In genomic region chr4:17810260-17811077, GRCh38 we compare ENCODE assay signal across 8 cellular contexts. TPM values are rescaled to one million over a fixed set of nuclear protein-coding genes. Genes with fewer than 3 reads are reported as not detected.
DNase-seq lines count a peak whose midpoint lies in the region; ATAC-seq, FAIRE-seq and TF ChIP-seq lines count a peak whose summit lies in the region.

DCAF16 (minus strand) TSS chr4:17810757; CDS start chr4:17804141, 6,616 bp downstream.
A gene with protein sequence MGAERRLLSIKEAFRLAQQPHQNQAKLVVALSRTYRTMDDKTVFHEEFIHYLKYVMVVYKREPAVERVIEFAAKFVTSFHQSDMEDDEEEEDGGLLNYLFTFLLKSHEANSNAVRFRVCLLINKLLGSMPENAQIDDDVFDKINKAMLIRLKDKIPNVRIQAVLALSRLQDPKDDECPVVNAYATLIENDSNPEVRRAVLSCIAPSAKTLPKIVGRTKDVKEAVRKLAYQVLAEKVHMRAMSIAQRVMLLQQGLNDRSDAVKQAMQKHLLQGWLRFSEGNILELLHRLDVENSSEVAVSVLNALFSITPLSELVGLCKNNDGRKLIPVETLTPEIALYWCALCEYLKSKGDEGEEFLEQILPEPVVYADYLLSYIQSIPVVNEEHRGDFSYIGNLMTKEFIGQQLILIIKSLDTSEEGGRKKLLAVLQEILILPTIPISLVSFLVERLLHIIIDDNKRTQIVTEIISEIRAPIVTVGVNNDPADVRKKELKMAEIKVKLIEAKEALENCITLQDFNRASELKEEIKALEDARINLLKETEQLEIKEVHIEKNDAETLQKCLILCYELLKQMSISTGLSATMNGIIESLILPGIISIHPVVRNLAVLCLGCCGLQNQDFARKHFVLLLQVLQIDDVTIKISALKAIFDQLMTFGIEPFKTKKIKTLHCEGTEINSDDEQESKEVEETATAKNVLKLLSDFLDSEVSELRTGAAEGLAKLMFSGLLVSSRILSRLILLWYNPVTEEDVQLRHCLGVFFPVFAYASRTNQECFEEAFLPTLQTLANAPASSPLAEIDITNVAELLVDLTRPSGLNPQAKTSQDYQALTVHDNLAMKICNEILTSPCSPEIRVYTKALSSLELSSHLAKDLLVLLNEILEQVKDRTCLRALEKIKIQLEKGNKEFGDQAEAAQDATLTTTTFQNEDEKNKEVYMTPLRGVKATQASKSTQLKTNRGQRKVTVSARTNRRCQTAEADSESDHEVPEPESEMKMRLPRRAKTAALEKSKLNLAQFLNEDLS (plus strand): TSS chr4:17810979. CDS start chr4:17811078, 99 bp downstream.

- peaks cover 44% of the 10 kb centered on the region for H3K4me1 Mint-ChIP-seq in activated CD4-positive, alpha-beta memory T cell treated with anti-CD3 and anti-CD28 coated beads for 36 hours (ENCODE audit: low read depth)

- H3K9ac ChIP-seq in HepG2 (ENCODE audit: insufficient read depth, low read depth, low read length): peak within 1 kb of the TSS; percentile 97

- no peaks in the 10 kb centered on the region; a peak in 1 of 5 replicates for H3K27me3 ChIP-seq in HepG2 (ENCODE audit: control insufficient read depth in 1 of 2, insufficient read depth in 2 of 2, low read length in 2 of 2)

- no peaks in the 10 kb centered on the region for H3K27me3 Mint-ChIP-seq in activated CD4-positive, alpha-beta memory T cell treated with anti-CD3 and anti-CD28 coated beads for 36 hours

- peak within 1 kb of the TSS; percentile 92 for H3K4me2 ChIP-seq in HepG2 (ENCODE audit: low read depth, low read length)

- H3K79me2 ChIP-seq in HepG2 (ENCODE audit: insufficient read depth, low read length): peaks cover 94% of the 10 kb centered on the region

- H3K27ac ChIP-seq in HepG2 (ENCODE audit: extremely low read length, insufficient read depth, low read length): peak within 1 kb of the TSS; percentile 97

- peaks cover 46% of the 10 kb centered on the region for H3K36me3 Mint-ChIP-seq in activated CD4-positive, alpha-beta memory T cell treated with anti-CD3 and anti-CD28 coated beads for 36 hours

- in situ Hi-C loops in HepG2 (cut with HindIII; ENCODE audit: extremely low pct_ligation_motif_present, low pct_unique_long_range_greater_than_20kb): loop anchor here (10.0 kb wide), 2 partner anchors 214 to 554 kb away; partner anchors contain the start of gene LCORL

- FAIRE-seq in HepG2 (lab: Jason Lieb, UNC): peak; percentile 82

- TSS peak; percentile 74 for BruUV-seq in HepG2 (replicated peaks; lab: Mats Ljungman, UMichigan)

- H3K4me3 Mint-ChIP-seq in activated CD4-positive, alpha-beta memory T cell treated with anti-CD3 and anti-CD28 coated beads for 36 hours: peak within 1 kb of the TSS; percentile 94

- TF ChIP-seq EP300 in HepG2 (IDR thresholded peaks at IDR 0.05; ENCODE audit: low read depth in 2 of 2, low read length in 2 of 2) (0 out of 4 replicates have a peak, but pooled peaks of 1 of the 2 experiments have one; percentile 7), HepG2 (CRISPR knock-in tag; IDR thresholded peaks at IDR 0.05; ENCODE audit: borderline replicate concordance) (peak; percentile 22; the same call in 1 of the 2 replicates)

- DNase-seq in CD1c-positive myeloid dendritic cell (ENCODE audit: extremely low spot score) (peak; percentile 100), NCI-H82 treated with DMSO at 0.1 percent for 48 hours (lab: John Stamatoyannopoulos, UW; ENCODE audit: unreplicated experiment) (peak; percentile 94), dermis microvascular lymphatic vessel endothelial cell (ENCODE audit: low read depth in 2 of 2) (peak; percentile 99), HepG2 (ENCODE audit: low spot score) (peak; percentile 98)
- DNase-seq in activated CD4-positive, alpha-beta memory T cell treated with anti-CD3 and anti-CD28 coated beads for 36 hours: peak; percentile 99
- peak; percentile 99 for DNase-seq in stimulated activated CD4-positive, alpha-beta T cell treated with anti-CD3 and anti-CD28 coated beads, Interleukin-4, amount 100 ng/mL, for 1 hour

- peaks cover 2 to 13% of the 10 kb centered on the region in 2 experiments; a peak in 4 of 5 replicates for H3K36me3 ChIP-seq in HepG2 (replicated peaks in 1 of 2; ENCODE audit: control insufficient read depth in 1 of 2, insufficient read depth in 2 of 2, low read length in 2 of 2)

- under 1% methylated on average over 40 of the region's 69 CpGs for WGBS in HepG2 (ENCODE audit: low lambda C conversion rate)

- H3K4me1 ChIP-seq in HepG2 (ENCODE audit: insufficient read depth, low read length): peaks cover 47% of the 10 kb centered on the region

- H3K27ac Mint-ChIP-seq in activated CD4-positive, alpha-beta memory T cell treated with anti-CD3 and anti-CD28 coated beads for 36 hours: peak within 1 kb of the TSS; percentile 97

- peak within 1 kb of the TSS; percentile 87 to 93 (median 90) for H3K4me3 ChIP-seq in HepG2 (replicated peaks in 1 of 3; ENCODE audit: insufficient read depth in 1 of 3, low read depth in 2 of 3, low read length in 3 of 3)

- CTCF ChIA-PET in activated CD4-positive, alpha-beta memory T cell treated with anti-CD3 and anti-CD28 coated beads for 36 hours (lab: Charles Lee): interaction anchor here (0.6 to 5.0 kb wide), 5 partner anchors 13 to 707 kb away, joined by 4 to 46 read pairs (median 6); no protein-coding TSS in a partner anchor
- CTCF ChIA-PET in HepG2 (lab: Yijun Ruan, JAX; ENCODE audit: low intra/inter-chr PET ratio, low total read pairs): no interaction called here

- intact Hi-C loops in activated CD4-positive, alpha-beta memory T cell treated with anti-CD3 and anti-CD28 coated beads for 36 hours (cut with micrococcal nuclease): loop anchor here (1.0 to 5.0 kb wide), 8 partner anchors 173 to 1583 kb away; partner anchors contain the start of genes LAP3, MED28, QDPR and TAPT1
- intact Hi-C loops in HepG2 (cut with micrococcal nuclease; ENCODE audit: unreplicated experiment): loop anchor here (1.0 to 2.0 kb wide), 2 partner anchors 210 to 262 kb away; no protein-coding TSS in a partner anchor

- no peaks in the 10 kb centered on the region for H3K9me3 Mint-ChIP-seq in activated CD4-positive, alpha-beta memory T cell treated with anti-CD3 and anti-CD28 coated beads for 36 hours

- ATAC-seq in GM19438 (IDR thresholded peaks at IDR 0.05; ENCODE audit: low read depth, unreplicated experiment) (peak; percentile 88), HG03575 (IDR thresholded peaks at IDR 0.05; ENCODE audit: extremely low read depth, insufficient number of reproducible peaks, low FRiP score, unreplicated experiment) (peak; percentile 67), HepG2 (peak; percentile 96)

- H4K20me1 ChIP-seq in HepG2 (ENCODE audit: insufficient read depth, low read length): peaks cover 32% of the 10 kb centered on the region

- peak; percentile 95 to 97 for TF ChIP-seq POLR2A in HepG2 (IDR thresholded peaks at IDR 0.05; ENCODE audit: insufficient read depth in 1 of 2, low read depth in 2 of 2, low read length in 2 of 2)

- no peak within 1 kb of the TSS for H2AFZ ChIP-seq in HepG2 (ENCODE audit: low read length)

- TF ChIP-seq RAD21 in HepG2 (CRISPR knock-in tag; IDR thresholded peaks at IDR 0.05): peak; percentile 52

- H3K9me3 ChIP-seq in HepG2 (ENCODE audit: low read length): no peaks in the 10 kb centered on the region

- TF ChIP-seq CTCF in HepG2 (CRISPR knock-in tag; IDR thresholded peaks at IDR 0.05): peak; percentile 6; the same call in 1 of the 2 replicates

- POLR2A ChIA-PET in activated CD4-positive, alpha-beta memory T cell treated with anti-CD3 and anti-CD28 coated beads for 36 hours (lab: Charles Lee): interaction anchor here (0.6 to 2.2 kb wide), 6 partner anchors 10 to 1584 kb away, joined by 3 to 9 read pairs (median 4); partner anchors contain the start of genes QDPR and TAPT1
- POLR2A ChIA-PET in HepG2 (lab: Yijun Ruan, JAX): interaction anchor here (0.8 to 1.2 kb wide), 5 partner anchors 10 to 239 kb away, joined by 3 to 7 read pairs (median 3); partner anchors contain the start of gene LCORL

RNA-seq across cellular contexts. Expression of gene DCAF16, which starts in this region (rescaled TPM):
- total RNA-seq in activated CD4-positive, alpha-beta memory T cell treated with anti-CD3 and anti-CD28 coated beads for 36 hours: 10 to 100 TPM; 33.9 to 34.1 TPM
- total RNA-seq in dermis microvascular lymphatic vessel endothelial cell (15.4 and 22.4 TPM in 2 replicates), HepG2 (2016; rRNA removed; fragmentation: Illumina TruSeq; extraction: Trizol) (41.9 and 46.1 TPM in 2 replicates)
- total RNA-seq in HepG2 (2016; cell fraction: cytosol; rRNA removed; fragmentation: Illumina TruSeq; extraction: Trizol; ENCODE audit: low read depth): 6.3 and 8.7 TPM in 2 replicates
- total RNA-seq in HepG2 (2016; cell fraction: insoluble cytoplasmic fraction; rRNA removed; fragmentation: Illumina TruSeq; extraction: Trizol): 39.7 and 43.1 TPM in 2 replicates
- total RNA-seq in HepG2 (2016; cell fraction: membrane; rRNA removed; fragmentation: Illumina TruSeq; extraction: Trizol): 20.5 and 24.7 TPM in 2 replicates
- 46.6 and 56.2 TPM in 2 replicates for total RNA-seq in HepG2 (2016; cell fraction: nucleus; rRNA removed; fragmentation: Illumina TruSeq; extraction: Trizol)
- 34.1 and 37.5 TPM in 2 replicates for polyA plus RNA-seq in HepG2 (2011; rRNA removed)
- polyA plus RNA-seq in HepG2 (2011; cell fraction: cytosol; rRNA removed): 18.9 and 23.2 TPM in 2 replicates
- polyA plus RNA-seq in HepG2 (2011; cell fraction: nucleus; rRNA removed): 33.7 and 34.5 TPM in 2 replicates
- 22.8 and 28.5 TPM in 2 replicates for polyA plus RNA-seq in HepG2 (2012)
- 3.6 and 4.4 TPM in 2 replicates for polyA plus RNA-seq in HepG2 (2016; cell fraction: cytosol; fragmentation: Illumina TruSeq; extraction: Trizol; ENCODE audit: low read depth)
- polyA plus RNA-seq in HepG2 (2016; cell fraction: insoluble cytoplasmic fraction; fragmentation: Illumina TruSeq; extraction: Trizol; ENCODE audit: low read depth): 29.4 and 30.0 TPM in 2 replicates
- 8.0 and 8.8 TPM in 2 replicates for polyA plus RNA-seq in HepG2 (2016; cell fraction: membrane; fragmentation: Illumina TruSeq; extraction: Trizol; ENCODE audit: low read depth)
- 66.0 and 78.7 TPM in 2 replicates for polyA plus RNA-seq in HepG2 (2016; cell fraction: nucleus; fragmentation: Illumina TruSeq; extraction: Trizol; ENCODE audit: insufficient read depth, low read depth)
- polyA minus RNA-seq in HepG2 (2011; rRNA and poly(A)+ RNA removed; ENCODE audit: low replicate concordance): 21.4 and 27.9 TPM in 2 replicates
- 32.0 and 35.8 TPM in 2 replicates for polyA minus RNA-seq in HepG2 (2011; cell fraction: cytosol; rRNA and poly(A)+ RNA removed)
- 67.1 and 71.6 TPM in 2 replicates for polyA minus RNA-seq in HepG2 (2011; cell fraction: nucleus; rRNA and poly(A)+ RNA removed)

RNA-seq across cellular contexts. Expression of the second gene that starts in this region (rescaled TPM):
- 10 to 100 TPM; 76.7 to 79.8 TPM for total RNA-seq in activated CD4-positive, alpha-beta memory T cell treated with anti-CD3 and anti-CD28 coated beads for 36 hours
- total RNA-seq in dermis microvascular lymphatic vessel endothelial cell (8.9 and 29.3 TPM in 2 replicates), HepG2 (2016; rRNA removed; fragmentation: Illumina TruSeq; extraction: Trizol) (61.9 and 108 TPM in 2 replicates)
- total RNA-seq in HepG2 (2016; cell fraction: cytosol; rRNA removed; fragmentation: Illumina TruSeq; extraction: Trizol; ENCODE audit: low read depth): 4.9 and 7.7 TPM in 2 replicates
- 64.8 and 104 TPM in 2 replicates for total RNA-seq in HepG2 (2016; cell fraction: insoluble cytoplasmic fraction; rRNA removed; fragmentation: Illumina TruSeq; extraction: Trizol)
- total RNA-seq in HepG2 (2016; cell fraction: membrane; rRNA removed; fragmentation: Illumina TruSeq; extraction: Trizol): 12.6 and 18.7 TPM in 2 replicates
- 52.9 and 64.2 TPM in 2 replicates for total RNA-seq in HepG2 (2016; cell fraction: nucleus; rRNA removed; fragmentation: Illumina TruSeq; extraction: Trizol)
- polyA plus RNA-seq in HepG2 (2011; rRNA removed): 8.1 and 14.8 TPM in 2 replicates
- polyA plus RNA-seq in HepG2 (2011; cell fraction: cytosol; rRNA removed): 5.0 and 5.3 TPM in 2 replicates
- 6.4 and 6.5 TPM in 2 replicates for polyA plus RNA-seq in HepG2 (2011; cell fraction: nucleus; rRNA removed)
- polyA plus RNA-seq in HepG2 (2012): 6.4 and 16.4 TPM in 2 replicates
- 1.6 and 2.1 TPM in 2 replicates for polyA plus RNA-seq in HepG2 (2016; cell fraction: cytosol; fragmentation: Illumina TruSeq; extraction: Trizol; ENCODE audit: low read depth)
- 63.0 and 65.6 TPM in 2 replicates for polyA plus RNA-seq in HepG2 (2016; cell fraction: insoluble cytoplasmic fraction; fragmentation: Illumina TruSeq; extraction: Trizol; ENCODE audit: low read depth)
- polyA plus RNA-seq in HepG2 (2016; cell fraction: membrane; fragmentation: Illumina TruSeq; extraction: Trizol; ENCODE audit: low read depth): 3.4 and 4.5 TPM in 2 replicates
- polyA plus RNA-seq in HepG2 (2016; cell fraction: nucleus; fragmentation: Illumina TruSeq; extraction: Trizol; ENCODE audit: insufficient read depth, low read depth): 38.6 and 39.2 TPM in 2 replicates
- 5.1 and 25.2 TPM in 2 replicates for polyA minus RNA-seq in HepG2 (2011; rRNA and poly(A)+ RNA removed; ENCODE audit: low replicate concordance)
- 8.3 and 13.0 TPM in 2 replicates for polyA minus RNA-seq in HepG2 (2011; cell fraction: cytosol; rRNA and poly(A)+ RNA removed)
- 27.6 and 52.7 TPM in 2 replicates for polyA minus RNA-seq in HepG2 (2011; cell fraction: nucleus; rRNA and poly(A)+ RNA removed)

Comparison
In these comparisons a context has a peak if more than half of its experiments do, and no peak if none do; other contexts are left out.
1. Peak in every context shown above with its lines: DNase-seq, ATAC-seq, H3K4me3 ChIP-seq and H3K27ac ChIP-seq.